1 cellular context compared by ENCODE assay signal in the genomic region with DNA sequence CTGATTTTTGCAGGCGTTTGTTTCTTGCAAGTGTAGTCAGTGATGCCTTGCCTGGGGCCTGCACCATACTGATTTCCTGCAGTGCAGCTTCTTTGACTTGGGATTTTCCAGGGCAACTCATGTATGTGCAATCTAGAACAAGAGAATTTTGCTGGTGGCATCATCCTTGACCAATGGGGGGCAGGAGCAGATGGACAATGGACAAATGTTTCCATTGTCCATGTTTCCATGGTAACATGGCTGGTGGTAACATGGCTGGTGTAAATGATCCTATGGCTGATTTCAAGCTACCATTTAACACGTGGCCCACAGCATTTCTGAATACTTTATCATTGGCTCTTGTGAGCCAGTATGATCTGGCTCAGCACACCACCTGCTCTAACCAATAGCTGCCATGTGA.
TF ChIP-seq lines count a peak whose summit lies in the region.

No MANE protein-coding gene starts in this region.

TF ChIP-seq in IMR-90, 13 proteins besides CTCF, POLR2A, EP300 and RAD21 (continued from another document):
- TF ChIP-seq RFX5 (IDR thresholded peaks at IDR 0.05; ENCODE audit: low read depth, low read length) (no peak), CEBPB (IDR thresholded peaks at IDR 0.05; ENCODE audit: low read depth, low read length) (no peak), MAFK (IDR thresholded peaks at IDR 0.05; ENCODE audit: low read depth, low read length) (no peak)
